In the genomic region with DNA sequence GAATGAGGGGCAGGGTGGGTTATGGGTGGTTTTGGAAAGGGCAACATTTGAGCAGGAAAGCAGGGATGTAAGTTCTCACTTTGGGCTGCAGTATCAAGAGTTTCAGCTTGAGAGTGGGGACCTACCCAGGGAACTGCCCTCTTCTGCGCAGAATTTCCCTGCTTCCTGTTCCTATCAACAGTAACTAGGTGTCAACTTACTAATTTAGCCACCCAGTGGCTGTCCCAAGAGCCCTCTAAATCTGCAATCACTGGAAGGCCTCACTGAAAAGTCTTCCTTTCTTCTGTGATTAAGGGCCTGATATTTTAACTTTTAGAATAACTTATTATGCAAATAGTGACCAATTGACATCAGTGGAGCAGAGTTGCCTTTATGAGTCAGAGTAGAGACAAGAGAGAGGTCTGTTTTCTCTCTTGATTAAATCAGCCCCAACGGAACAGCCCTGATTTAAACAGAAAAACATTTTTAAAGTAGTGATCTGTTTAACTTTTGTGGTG, we compare ENCODE assay signal across 8 cellular contexts.
DNase-seq lines count a peak whose midpoint lies in the region; ATAC-seq and TF ChIP-seq lines count a peak whose summit lies in the region.

No MANE protein-coding gene starts in this region.

- CTCF ChIA-PET in HEK293 (lab: Yijun Ruan, JAX), result interaction anchor here (0.8 to 1.5 kb wide), 5 partner anchors 17 to 198 kb away, joined by 3 read pairs; no protein-coding TSS in a partner anchor

- no peaks in the 10 kb centered on the region for H3K36me3 ChIP-seq in HEK293 (ENCODE audit: control insufficient read depth in 2 of 2, insufficient read depth in 1 of 2, low read length in 2 of 2)

- DNase-seq in activated CD4-positive, CD25-positive, alpha-beta regulatory T cell treated with anti-CD3 and anti-CD28 coated beads, Interleukin-2, amount 50 U/mL, for 72 hours, result no peak
- DNase-seq in NCI-H1436 treated with DMSO at 0.1 percent for 48 hours (lab: John Stamatoyannopoulos, UW) (peak; percentile 46), NCI-H1694 (lab: John Stamatoyannopoulos, UW) (no peak), SW480 (ENCODE audit: low spot score) (no peak), SKM-1 treated with dmso at 0.1 percent for 144 hours (lab: John Stamatoyannopoulos, UW; ENCODE audit: unreplicated experiment) (no peak)

- TF ChIP-seq CTCF in HEK293 (tag by site-specific recombination; IDR thresholded peaks at IDR 0.05), result no peak

- POLR2A ChIA-PET in HEK293 (lab: Yijun Ruan, JAX), result no interaction called here

- no peak overlapping the region for H3K27ac ChIP-seq in HEK293 (ENCODE audit: extremely low read depth, low read depth, low read length)

- ATAC-seq in activated CD4-positive, CD25-positive, alpha-beta regulatory T cell treated with anti-CD3 and anti-CD28 coated beads, Interleukin-2, amount 50 U/mL, for 24 hours, result peak; percentile 61
- peak; percentile 10 for ATAC-seq in esophagus mucosa

- H3K9me3 ChIP-seq in HEK293 (ENCODE audit: control insufficient read depth, insufficient read depth, low read depth, low read length), result no peaks in the 10 kb centered on the region

- H3K4me1 ChIP-seq in HEK293 (ENCODE audit: control insufficient read depth, insufficient read depth, low read length), result no peaks in the 10 kb centered on the region; the same call in 1 of the 2 replicates

- no peak overlapping the region for H3K4me3 ChIP-seq in HEK293 (ENCODE audit: low read depth, low read length)

TF ChIP-seq in HEK293, 187 proteins besides CTCF, POLR2A, EP300 and RAD21:
- peak; percentile 33; the same call in 1 of the 2 replicates for TF ChIP-seq ZNF629 (tag by site-specific recombination; IDR thresholded peaks at IDR 0.05)
- TF ChIP-seq OSR2 (tag by site-specific recombination; IDR thresholded peaks at IDR 0.05), result peak; percentile 56
- TF ChIP-seq PRDM6 (tag by site-specific recombination; IDR thresholded peaks at IDR 0.05), result peak; percentile 68
- TF ChIP-seq GLIS1 (tag by site-specific recombination; IDR thresholded peaks at IDR 0.05), result no peak
- TF ChIP-seq ZNF561 (tag by site-specific recombination; IDR thresholded peaks at IDR 0.05; ENCODE audit: borderline replicate concordance), result peak; percentile 57; the same call in 1 of the 2 replicates
- TF ChIP-seq ZNF776 (tag by site-specific recombination; IDR thresholded peaks at IDR 0.05; ENCODE audit: borderline replicate concordance), result no peak
- no peak for TF ChIP-seq ZNF416 (tag by site-specific recombination; IDR thresholded peaks at IDR 0.05)
- TF ChIP-seq ZNF394 (tag by site-specific recombination; IDR thresholded peaks at IDR 0.05; ENCODE audit: borderline replicate concordance), result no peak
- TF ChIP-seq KLF10 (tag by site-specific recombination; IDR thresholded peaks at IDR 0.05), result no peak
- TF ChIP-seq, protein P1, sequence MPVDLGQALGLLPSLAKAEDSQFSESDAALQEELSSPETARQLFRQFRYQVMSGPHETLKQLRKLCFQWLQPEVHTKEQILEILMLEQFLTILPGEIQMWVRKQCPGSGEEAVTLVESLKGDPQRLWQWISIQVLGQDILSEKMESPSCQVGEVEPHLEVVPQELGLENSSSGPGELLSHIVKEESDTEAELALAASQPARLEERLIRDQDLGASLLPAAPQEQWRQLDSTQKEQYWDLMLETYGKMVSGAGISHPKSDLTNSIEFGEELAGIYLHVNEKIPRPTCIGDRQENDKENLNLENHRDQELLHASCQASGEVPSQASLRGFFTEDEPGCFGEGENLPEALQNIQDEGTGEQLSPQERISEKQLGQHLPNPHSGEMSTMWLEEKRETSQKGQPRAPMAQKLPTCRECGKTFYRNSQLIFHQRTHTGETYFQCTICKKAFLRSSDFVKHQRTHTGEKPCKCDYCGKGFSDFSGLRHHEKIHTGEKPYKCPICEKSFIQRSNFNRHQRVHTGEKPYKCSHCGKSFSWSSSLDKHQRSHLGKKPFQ (tag by site-specific recombination; IDR thresholded peaks at IDR 0.05), result no peak
- TF ChIP-seq ZNF658 (tag by site-specific recombination; IDR thresholded peaks at IDR 0.05), result no peak
- no peak for TF ChIP-seq ZNF174 (tag by site-specific recombination; IDR thresholded peaks at IDR 0.05)
- TF ChIP-seq ZFHX2 (tag by site-specific recombination; conservative IDR thresholded peaks at IDR 0.05), result no peak
- TF ChIP-seq ZNF341 (tag by site-specific recombination; IDR thresholded peaks at IDR 0.05; ENCODE audit: low read depth), result peak; percentile 52
- no peak for TF ChIP-seq ZNF239 (tag by site-specific recombination; IDR thresholded peaks at IDR 0.05)
- TF ChIP-seq ZBTB1 (tag by site-specific recombination; IDR thresholded peaks at IDR 0.05), result no peak
TF ChIP-seq in HEK293: peak in this region for 5.
